Comparison of ENCODE assay signal across 24 cellular contexts in genomic region chrX:69037786-69038185, GRCh38.
"Had no signal": no experiment of that assay in that cellular context is flagged by ENCODE, and none has a peak within 500 bp of the region (broad histone marks: within the 10 kb centered on the region; RNA-seq: fewer than 3 reads in every experiment).

No MANE protein-coding gene starts in this region.

- H3K27me3 ChIP-seq: esophagus muscularis mucosa, foreskin keratinocyte, ovary, suprapubic skin, transverse colon had no signal

- H3K4me2 ChIP-seq: smooth muscle cell had no signal

- H3K36me3 Mint-ChIP-seq: immature natural killer cell had no signal

- DNase-seq: cerebellar nuclear complex; dorsolateral prefrontal cortex; effector CD8-positive, alpha-beta T cell; foreskin keratinocyte; hypothalamus; immature natural killer cell; islet precursor cell; kidney glomerular epithelial cell; left ventricle myocardium superior; lower lobe of right lung; naive thymus-derived CD8-positive, alpha-beta T cell; nephron progenitor cell; occipital lobe; ovary; stimulated activated CD4-positive, alpha-beta T cell treated with anti-CD3 and anti-CD28 coated beads, Interleukin-12 subunit alpha, Interleukin-12 subunit beta, amount 100 ng/mL, for 4 hours; stimulated activated CD4-positive, alpha-beta T cell treated with anti-CD3 and anti-CD28 coated beads, Interleukin-1b, Interleukin-23, amount 100 ng/mL, for 48 hours; stimulated activated CD4-positive, alpha-beta T cell treated with anti-CD3 and anti-CD28 coated beads, Interleukin-4, amount 100 ng/mL, for 1 hour; stimulated activated CD8-positive, alpha-beta memory T cell treated with anti-CD3 and anti-CD28 coated beads, Interleukin-4, amount 100 ng/mL, for 48 hours; stimulated activated naive CD4-positive, alpha-beta T cell; stimulated activated naive CD8-positive, alpha-beta T cell treated with anti-CD3 and anti-CD28 coated beads, Interleukin-15, amount 100 ng/mL, for 72 hours; transverse colon had no signal

- H3K4me3 Mint-ChIP-seq: immature natural killer cell; naive thymus-derived CD8-positive, alpha-beta T cell; nephron progenitor cell; stimulated activated naive CD8-positive, alpha-beta T cell treated with anti-CD3 and anti-CD28 coated beads, Interleukin-15, amount 100 ng/mL, for 72 hours had no signal

- H3K27ac ChIP-seq: dorsolateral prefrontal cortex, esophagus muscularis mucosa, foreskin keratinocyte, lower lobe of right lung, ovary, suprapubic skin, transverse colon had no signal

- H3K27me3 Mint-ChIP-seq: naive thymus-derived CD8-positive, alpha-beta T cell; stimulated activated naive CD8-positive, alpha-beta T cell treated with anti-CD3 and anti-CD28 coated beads, Interleukin-15, amount 100 ng/mL, for 72 hours had no signal

- H3K9me3 Mint-ChIP-seq: naive thymus-derived CD8-positive, alpha-beta T cell; stimulated activated naive CD8-positive, alpha-beta T cell treated with anti-CD3 and anti-CD28 coated beads, Interleukin-15, amount 100 ng/mL, for 72 hours had no signal

- H3K4me1 Mint-ChIP-seq: immature natural killer cell; stimulated activated naive CD8-positive, alpha-beta T cell treated with anti-CD3 and anti-CD28 coated beads, Interleukin-15, amount 100 ng/mL, for 72 hours had no signal

- H3K4me3 ChIP-seq: dorsolateral prefrontal cortex, esophagus muscularis mucosa, lower lobe of right lung, ovary, smooth muscle cell, suprapubic skin, transverse colon had no signal

- H3K4me1 ChIP-seq: esophagus muscularis mucosa, lower lobe of right lung, suprapubic skin, transverse colon had no signal

- H3K27ac Mint-ChIP-seq: immature natural killer cell; naive thymus-derived CD8-positive, alpha-beta T cell had no signal

- H3K9me3 ChIP-seq: esophagus muscularis mucosa, lower lobe of right lung, ovary, suprapubic skin, transverse colon had no signal

- H3K36me3 ChIP-seq: esophagus muscularis mucosa, lower lobe of right lung, ovary, suprapubic skin, transverse colon had no signal
